18 cellular contexts compared by ENCODE assay signal in genomic region chr21:42641311-42642218, GRCh38. TPM values are rescaled to one million over a fixed set of nuclear protein-coding genes. Genes with fewer than 3 reads are reported as not detected.
DNase-seq lines count a peak whose midpoint lies in the region; ATAC-seq, FAIRE-seq and TF ChIP-seq lines count a peak whose summit lies in the region.
"Had no signal": no experiment of that assay in that cellular context is flagged by ENCODE, and none has a peak within 500 bp of the region (broad histone marks: within the 10 kb centered on the region; RNA-seq: fewer than 3 reads in every experiment).

No MANE protein-coding gene starts in this region.

- ATAC-seq in mucosa of descending colon (no peak), HG03469 (IDR thresholded peaks at IDR 0.05; ENCODE audit: unreplicated experiment) (no peak)
- ATAC-seq: CD8-positive, alpha-beta T cell; stimulated activated naive CD8-positive, alpha-beta T cell treated with anti-CD3 and anti-CD28 coated beads, Interleukin-15, Interleukin-2, amounts not matched to agents 100 U/mL and 50 U/mL, for 24 hours had no signal

- TF ChIP-seq POLR2A in GM12892 (IDR thresholded peaks at IDR 0.05; ENCODE audit: low read depth, low read length): no peak

- DNase-seq in NCI-H2227 treated with DMSO at 0.1 percent for 48 hours (lab: John Stamatoyannopoulos, UW) (peak; percentile 59), coronary artery (ENCODE audit: low spot score) (no peak), mucosa of descending colon (peak in 2 of 3 donors; percentile 30 to 31), GM12892 (ENCODE audit: insufficient read length) (no peak), colonic mucosa (no peak)
- DNase-seq: activated CD4-positive, alpha-beta T cell treated with anti-CD3 and anti-CD28 coated beads, Interleukin-2, amount 50 U/mL, for 1 hour; CD8-positive, alpha-beta T cell; effector CD4-positive, alpha-beta T cell; foreskin melanocyte; GF-D8; NCI-H1436 treated with DMSO at 0.1 percent for 48 hours; NCI-H526 treated with DMSO at 0.1 percent for 48 hours; stimulated activated naive CD8-positive, alpha-beta T cell treated with anti-CD3 and anti-CD28 coated beads, Interleukin-15, Interleukin-2, amounts not matched to agents 100 U/mL and 50 U/mL, for 24 hours; T-helper 9 cell had no signal

- peaks cover 8% of the 10 kb centered on the region for H3K4me1 ChIP-seq in mucosa of descending colon (ENCODE audit: low read depth)
- peaks cover 17% of the 10 kb centered on the region for H3K4me1 ChIP-seq in stomach smooth muscle (ENCODE audit: control insufficient read depth, insufficient read depth, low read length)
- peaks cover 7% of the 10 kb centered on the region for H3K4me1 ChIP-seq in colonic mucosa

- H3K9me3 ChIP-seq in mucosa of descending colon (no peaks in the 10 kb centered on the region), stomach smooth muscle (ENCODE audit: control insufficient read depth in 2 of 2, low read length in 2 of 2) (no peaks in the 10 kb centered on the region), colonic mucosa (no peaks in the 10 kb centered on the region)

- H3K27ac ChIP-seq in coronary artery: no peak overlapping the region
- no peak overlapping the region for H3K27ac ChIP-seq in stomach smooth muscle (ENCODE audit: low read length)
- H3K27ac ChIP-seq in colonic mucosa: no peak overlapping the region
- H3K27ac ChIP-seq: RWPE1 had no signal

- no peak for TF ChIP-seq CTCF in coronary artery (IDR thresholded peaks at IDR 0.05)
- no peak for TF ChIP-seq CTCF in mucosa of descending colon (IDR thresholded peaks at IDR 0.05)
- no peak for TF ChIP-seq CTCF in colonic mucosa (IDR thresholded peaks at IDR 0.05)

- intact Hi-C loops in mucosa of descending colon (cut with DNase I, micrococcal nuclease): no loop called here
- intact Hi-C loops in colonic mucosa (cut with DNase I): no loop called here

- H3K27me3 ChIP-seq in stomach smooth muscle (ENCODE audit: control insufficient read depth in 1 of 2, insufficient read depth in 2 of 2, low read length in 2 of 2) (no peaks in the 10 kb centered on the region), colonic mucosa (no peaks in the 10 kb centered on the region)

- H3K9ac ChIP-seq in stomach smooth muscle (ENCODE audit: low read length in 2 of 2) (no peak overlapping the region), colonic mucosa (ENCODE audit: low read depth in 2 of 2, low read length in 2 of 2) (no peak overlapping the region)

- H3K4me3 ChIP-seq in coronary artery (peak overlapping the region; percentile 56), mucosa of descending colon (no peak overlapping the region), stomach smooth muscle (ENCODE audit: low read length in 2 of 2) (peak overlapping the region; percentile 49 to 61), colonic mucosa (no peak overlapping the region)

- FAIRE-seq in GM12892 (lab: Jason Lieb, UNC): no peak
- FAIRE-seq: H54 had no signal

- no peaks in the 10 kb centered on the region for H3K36me3 ChIP-seq in mucosa of descending colon (ENCODE audit: low read depth)
- no peaks in the 10 kb centered on the region for H3K36me3 ChIP-seq in stomach smooth muscle (ENCODE audit: control insufficient read depth in 2 of 2, insufficient read depth in 2 of 2, low read length in 2 of 2)
- no peaks in the 10 kb centered on the region for H3K36me3 ChIP-seq in colonic mucosa

RNA-seq across cellular contexts. Expression of gene PDE9A, which starts 11.9 kb away (rescaled TPM):
- total RNA-seq in mucosa of descending colon (100 to 1,000 TPM in 2 of 3 donors, 10 to 100 TPM in 1; 98.4 to 200 (median 167) TPM), colonic mucosa (10 to 100 TPM; 37.5 to 56.0 TPM)
- polyA plus RNA-seq in GM12892 (2012; ENCODE audit: missing spikeins): 1.5 TPM

Comparison
In these comparisons a context has a peak if more than half of its experiments do, and no peak if none do; other contexts are left out.
1. DNase-seq: peak in NCI-H2227 treated with DMSO at 0.1 percent for 48 hours (single experiment) and mucosa of descending colon (2 of 3); none in coronary artery (single experiment), GM12892 (single experiment) and colonic mucosa (single experiment).
2. H3K4me3 ChIP-seq: peak in coronary artery (single experiment) and stomach smooth muscle (2 of 2); none in mucosa of descending colon (single experiment) and colonic mucosa (single experiment).